In genomic region chr2:105373895-105374401, GRCh38 we compare ENCODE assay signal across 8 cellular contexts. TPM values are rescaled to one million over a fixed set of nuclear protein-coding genes. Genes with fewer than 3 reads are reported as not detected.
A peak's percentile ranks its signal among the peaks of the same experiment; 100 is the strongest.
DNase-seq lines count a peak whose midpoint lies in the region; ATAC-seq and TF ChIP-seq lines count a peak whose summit lies in the region.

No MANE protein-coding gene starts in this region.

- peak overlapping the region; percentile 63 to 79 (median 72) for H3K27ac ChIP-seq in gastrocnemius medialis

- ATAC-seq in HG02973 (IDR thresholded peaks at IDR 0.05; ENCODE audit: unreplicated experiment) (peak; percentile 89), gastrocnemius medialis (no peak)

- H3K4me1 ChIP-seq in gastrocnemius medialis = peaks cover 64 to 80% of the 10 kb centered on the region in 2 donors
- peaks cover 7% of the 10 kb centered on the region for H3K4me1 ChIP-seq in BE2C

- no peaks in the 10 kb centered on the region for H3K36me3 Mint-ChIP-seq in activated CD4-positive, alpha-beta T cell treated with anti-CD3 and anti-CD28 coated beads, Interleukin-2, amount 10 ng/mL, durations not matched to agents 24 days and 14 days (ENCODE audit: low read depth)
- H3K36me3 Mint-ChIP-seq in brain = peaks cover 15% of the 10 kb centered on the region

- H3K9me3 ChIP-seq in gastrocnemius medialis (no peaks in the 10 kb centered on the region), BE2C (no peaks in the 10 kb centered on the region)

- peak; percentile 80 for DNase-seq in activated CD4-positive, alpha-beta T cell treated with anti-CD3 and anti-CD28 coated beads, Interleukin-2, amount 10 ng/mL, durations not matched to agents 24 days and 14 days
- DNase-seq in activated CD4-positive, alpha-beta T cell treated with anti-CD3 and anti-CD28 coated beads for 1 hour = no peak
- no peak for DNase-seq in gastrocnemius medialis
- DNase-seq in NCI-H1105 (lab: John Stamatoyannopoulos, UW) = no peak
- no peak for DNase-seq in BE2C
- DNase-seq in NCI-H2081 treated with DMSO at 0.1 percent for 48 hours (lab: John Stamatoyannopoulos, UW) = no peak

- H3K4me3 ChIP-seq in gastrocnemius medialis (no peak overlapping the region), BE2C (ENCODE audit: low read depth, low read length) (no peak overlapping the region)

- H3K27me3 ChIP-seq in gastrocnemius medialis = no peaks in the 10 kb centered on the region
- H3K27me3 ChIP-seq in BE2C = no peaks in the 10 kb centered on the region

- no peaks in the 10 kb centered on the region for H3K9me3 Mint-ChIP-seq in activated CD4-positive, alpha-beta T cell treated with anti-CD3 and anti-CD28 coated beads, Interleukin-2, amount 10 ng/mL, durations not matched to agents 24 days and 14 days
- no peaks in the 10 kb centered on the region for H3K9me3 Mint-ChIP-seq in brain

- TF ChIP-seq POLR2A in gastrocnemius medialis (IDR thresholded peaks at IDR 0.05) = no peak

- H3K36me3 ChIP-seq in gastrocnemius medialis = peaks cover 0 to 5% of the 10 kb centered on the region in 2 donors
- peaks cover 15% of the 10 kb centered on the region for H3K36me3 ChIP-seq in BE2C

- no peaks in the 10 kb centered on the region for H3K27me3 Mint-ChIP-seq in activated CD4-positive, alpha-beta T cell treated with anti-CD3 and anti-CD28 coated beads, Interleukin-2, amount 10 ng/mL, durations not matched to agents 24 days and 14 days
- no peaks in the 10 kb centered on the region for H3K27me3 Mint-ChIP-seq in brain

- H3K4me3 Mint-ChIP-seq in activated CD4-positive, alpha-beta T cell treated with anti-CD3 and anti-CD28 coated beads, Interleukin-2, amount 10 ng/mL, durations not matched to agents 24 days and 14 days = peak overlapping the region; percentile 77
- no peak overlapping the region for H3K4me3 Mint-ChIP-seq in brain

- TF ChIP-seq CTCF in brain (conservative IDR thresholded peaks at IDR 0.05) (no peak), gastrocnemius medialis (IDR thresholded peaks at IDR 0.05 in 4 of 5, conservative IDR thresholded peaks at IDR 0.05 in 1 of 5) (no peak), BE2C (IDR thresholded peaks at IDR 0.05; ENCODE audit: low read depth, low read length) (no peak)

- intact Hi-C loops in activated CD4-positive, alpha-beta T cell treated with anti-CD3 and anti-CD28 coated beads, Interleukin-2, amount 10 ng/mL, durations not matched to agents 24 days and 14 days (cut with micrococcal nuclease) = no loop called here
- intact Hi-C loops in gastrocnemius medialis (cut with DNase I; ENCODE audit: low total_unique reads) = loop anchor here (5.0 kb wide), 1 partner anchor 83 kb away; no protein-coding TSS in a partner anchor

- peaks cover 17% of the 10 kb centered on the region for H3K4me1 Mint-ChIP-seq in activated CD4-positive, alpha-beta T cell treated with anti-CD3 and anti-CD28 coated beads, Interleukin-2, amount 10 ng/mL, durations not matched to agents 24 days and 14 days
- peaks cover 56% of the 10 kb centered on the region for H3K4me1 Mint-ChIP-seq in brain

- H3K27ac Mint-ChIP-seq in activated CD4-positive, alpha-beta T cell treated with anti-CD3 and anti-CD28 coated beads, Interleukin-2, amount 10 ng/mL, durations not matched to agents 24 days and 14 days = peak overlapping the region; percentile 95
- H3K27ac Mint-ChIP-seq in brain = peak overlapping the region in 3 of 5 experiments; percentile 34 to 65 (median 40)

- in situ Hi-C loops in gastrocnemius medialis (cut with MboI; ENCODE audit: low sequenced_read_pairs in 4 of 4) = loop anchor here in 3 of 4 donors (5.0 kb wide), 1 partner anchor 143 kb away; no protein-coding TSS in a partner anchor

RNA-seq across cellular contexts. Expression of gene FHL2, which starts 24.9 kb away (rescaled TPM):
- 2.4 and 3.8 TPM in 2 replicates for total RNA-seq in activated CD4-positive, alpha-beta T cell treated with anti-CD3 and anti-CD28 coated beads, Interleukin-2, amount 10 ng/mL, durations not matched to agents 24 days and 14 days
- 6.5 TPM for polyA plus RNA-seq in brain (ENCODE audit: insufficient read depth, low read depth, low replicate concordance)
- total RNA-seq in gastrocnemius medialis = 10 to 100 TPM; 14.9 to 31.8 (median 21.4) TPM
- 47.8 TPM for polyA plus RNA-seq in BE2C (2012; ENCODE audit: insufficient read depth, insufficient read length, low read depth)

RNA-seq across cellular contexts. Expression of gene C2orf49, which starts 36.6 kb away (rescaled TPM):
- total RNA-seq in activated CD4-positive, alpha-beta T cell treated with anti-CD3 and anti-CD28 coated beads, Interleukin-2, amount 10 ng/mL, durations not matched to agents 24 days and 14 days = 20.8 and 25.5 TPM in 2 replicates
- 12.0 TPM for polyA plus RNA-seq in brain (ENCODE audit: insufficient read depth, low read depth, low replicate concordance)
- total RNA-seq in gastrocnemius medialis = 10 to 100 TPM; 12.8 to 26.7 (median 18.6) TPM
- 13.3 TPM for polyA plus RNA-seq in BE2C (2012; ENCODE audit: insufficient read depth, insufficient read length, low read depth)

RNA-seq across cellular contexts. Expression of gene TGFBRAP1, which starts 44.4 kb away (rescaled TPM):
- total RNA-seq in activated CD4-positive, alpha-beta T cell treated with anti-CD3 and anti-CD28 coated beads, Interleukin-2, amount 10 ng/mL, durations not matched to agents 24 days and 14 days = 26.2 and 26.5 TPM in 2 replicates
- 11.7 TPM for polyA plus RNA-seq in brain (ENCODE audit: insufficient read depth, low read depth, low replicate concordance)
- total RNA-seq in gastrocnemius medialis = 10 to 100 TPM; 19.7 to 28.9 (median 20.3) TPM
- 20.4 TPM for polyA plus RNA-seq in BE2C (2012; ENCODE audit: insufficient read depth, insufficient read length, low read depth)
